ENCODE assay signal across 6 cellular contexts in genomic region chr21:28144653-28145052, GRCh38.
"Had no signal": no experiment of that assay in that cellular context is flagged by ENCODE, and none has a peak within 500 bp of the region (broad histone marks: within the 10 kb centered on the region; RNA-seq: fewer than 3 reads in every experiment).

No MANE protein-coding gene starts in this region.

- H3K27ac ChIP-seq: HL-60 had no signal

- H3K4me3 Mint-ChIP-seq: GM23338, H9 had no signal

- DNase-seq: H9, HCEC 1CT, KBM-7 had no signal

- H3K27ac Mint-ChIP-seq: GM23338, H9 had no signal

- H3K4me3 ChIP-seq: GM23338 had no signal

- H3K9me3 Mint-ChIP-seq: GM23338, H9 had no signal

- H3K4me1 Mint-ChIP-seq: GM23338 had no signal

- ATAC-seq: GM23338, HepG2 had no signal
